In the genomic region with DNA sequence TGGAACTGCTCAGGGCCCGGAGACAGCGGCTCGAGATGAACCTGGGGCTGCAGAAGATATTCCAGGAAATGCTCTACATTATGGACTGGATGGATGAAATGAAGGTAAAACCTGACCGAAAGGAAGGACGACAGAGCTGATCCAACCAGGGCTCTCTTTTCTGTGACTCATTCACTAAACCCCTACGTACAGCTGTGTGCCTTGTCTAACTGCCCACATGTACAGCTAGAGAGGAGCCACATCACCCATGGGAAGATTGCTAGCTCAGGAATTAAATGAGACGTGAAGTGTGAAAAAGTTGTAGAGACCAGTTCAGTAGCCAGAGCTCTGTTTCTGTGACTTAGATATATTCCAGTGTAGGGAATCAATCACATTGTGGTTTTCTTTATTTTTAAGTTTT, we compare ENCODE assay signal across 17 cellular contexts.
DNase-seq lines count a peak whose midpoint lies in the region; ATAC-seq and TF ChIP-seq lines count a peak whose summit lies in the region.
"Had no signal": no experiment of that assay in that cellular context is flagged by ENCODE, and none has a peak within 500 bp of the region (broad histone marks: within the 10 kb centered on the region; RNA-seq: fewer than 3 reads in every experiment).

No MANE protein-coding gene starts in this region.

- TF ChIP-seq CTCF in cardiac muscle cell (IDR thresholded peaks at IDR 0.05; ENCODE audit: low read depth, low read length) (no peak), dorsolateral prefrontal cortex (IDR thresholded peaks at IDR 0.05 in 54 of 56, conservative IDR thresholded peaks at IDR 0.05 in 2 of 56; ENCODE audit: low read depth in 1 of 56, partially characterized antibody in 56 of 56) (no peak), thyroid gland (IDR thresholded peaks at IDR 0.05) (no peak), omental fat pad (IDR thresholded peaks at IDR 0.05) (no peak)

- WGBS in thyroid gland, 2 donors: 92 to 94% methylated on average over 7 of the region's 7 CpGs

- H3K27ac ChIP-seq in cardiac muscle cell: peak overlapping the region; percentile 29
- H3K27ac ChIP-seq in dorsolateral prefrontal cortex: peak overlapping the region in 50 of 59 donors; percentile 1 to 77 (median 41)
- peak overlapping the region in 2 of 3 donors; percentile 33 to 58 for H3K27ac ChIP-seq in thyroid gland

- H3K4me1 ChIP-seq in cardiac muscle cell (ENCODE audit: low read depth): no peaks in the 10 kb centered on the region
- H3K4me1 ChIP-seq in thyroid gland: peaks cover 0 to 10% of the 10 kb centered on the region in 2 donors

- ATAC-seq in Right ventricle myocardium inferior: no peak
- ATAC-seq in naive thymus-derived CD8-positive, alpha-beta T cell: no peak
- no peak for ATAC-seq in omental fat pad (ENCODE audit: low FRiP score)
- ATAC-seq: activated CD4-positive, alpha-beta T cell treated with anti-CD3 and anti-CD28 coated beads for 36 hours; activated naive CD8-positive, alpha-beta T cell treated with anti-CD3 and anti-CD28 coated beads, Interleukin-2, amount 50 U/mL, for 24 hours had no signal

- H3K36me3 Mint-ChIP-seq in naive thymus-derived CD8-positive, alpha-beta T cell: peaks cover 11 to 100% (median 45%) of the 10 kb centered on the region in 3 donors

- H3K36me3 ChIP-seq in cardiac muscle cell (peaks cover 99% of the 10 kb centered on the region), thyroid gland (peaks cover 76 to 96% of the 10 kb centered on the region in 2 donors)

- H3K4me3 ChIP-seq in cardiac muscle cell (no peak overlapping the region), dorsolateral prefrontal cortex (no peak overlapping the region), thyroid gland (replicated peaks in 1 of 3) (no peak overlapping the region)
- H3K4me3 ChIP-seq: stomach, vagina had no signal

- intact Hi-C loops in Right ventricle myocardium inferior (cut with DNase I) (no loop called here), dorsolateral prefrontal cortex (cut with DNase I) (no loop called here), thyroid gland (cut with DNase I) (loop anchor here (10.0 kb wide), 1 partner anchor 101 kb away; no protein-coding TSS in a partner anchor)

- POLR2A ChIA-PET in naive thymus-derived CD8-positive, alpha-beta T cell (lab: Charles Lee): interaction anchor here (0.8 kb wide), 1 partner anchor 21 kb away, joined by 3 read pairs; no protein-coding TSS in a partner anchor

- TF ChIP-seq POLR2A in thyroid gland (IDR thresholded peaks at IDR 0.05): no peak

- no peak overlapping the region for H3K4me3 Mint-ChIP-seq in naive thymus-derived CD8-positive, alpha-beta T cell
- H3K4me3 Mint-ChIP-seq: activated CD4-positive, alpha-beta T cell treated with anti-CD3 and anti-CD28 coated beads for 36 hours; activated naive CD8-positive, alpha-beta T cell treated with anti-CD3 and anti-CD28 coated beads, Interleukin-2, amount 50 U/mL, for 24 hours; CD8-positive, alpha-beta memory T cell had no signal

- peak overlapping the region in 8 of 10 donors; percentile 55 to 80 (median 70) for H3K27ac Mint-ChIP-seq in naive thymus-derived CD8-positive, alpha-beta T cell
- H3K27ac Mint-ChIP-seq: activated CD4-positive, alpha-beta T cell treated with anti-CD3 and anti-CD28 coated beads for 36 hours; activated naive CD8-positive, alpha-beta T cell treated with anti-CD3 and anti-CD28 coated beads, Interleukin-2, amount 50 U/mL, for 24 hours had no signal

- H3K27me3 ChIP-seq in cardiac muscle cell (no peaks in the 10 kb centered on the region), dorsolateral prefrontal cortex (no peaks in the 10 kb centered on the region), thyroid gland (no peaks in the 10 kb centered on the region)
- H3K27me3 ChIP-seq: stomach, vagina had no signal

- H3K9me3 Mint-ChIP-seq in naive thymus-derived CD8-positive, alpha-beta T cell: no peaks in the 10 kb centered on the region
- H3K9me3 Mint-ChIP-seq: activated naive CD8-positive, alpha-beta T cell treated with anti-CD3 and anti-CD28 coated beads, Interleukin-2, amount 50 U/mL, for 24 hours had no signal

- no peaks in the 10 kb centered on the region for H3K27me3 Mint-ChIP-seq in naive thymus-derived CD8-positive, alpha-beta T cell
- H3K27me3 Mint-ChIP-seq: activated CD4-positive, alpha-beta T cell treated with anti-CD3 and anti-CD28 coated beads for 36 hours; activated naive CD8-positive, alpha-beta T cell treated with anti-CD3 and anti-CD28 coated beads, Interleukin-2, amount 50 U/mL, for 24 hours; CD8-positive, alpha-beta memory T cell had no signal

- H3K9me3 ChIP-seq in cardiac muscle cell (ENCODE audit: low read depth) (no peaks in the 10 kb centered on the region), thyroid gland (no peaks in the 10 kb centered on the region)
- H3K9me3 ChIP-seq: stomach, vagina had no signal

- H3K4me1 Mint-ChIP-seq in naive thymus-derived CD8-positive, alpha-beta T cell: peaks cover 1 to 9% (median 4%) of the 10 kb centered on the region in 4 donors

- no peak for DNase-seq in cardiac muscle cell (ENCODE audit: low read depth in 1 of 2, low spot score in 1 of 2)
- no peak for DNase-seq in Right ventricle myocardium inferior (ENCODE audit: missing footprints)
- no peak for DNase-seq in dorsolateral prefrontal cortex
- DNase-seq in naive thymus-derived CD8-positive, alpha-beta T cell: no peak
- no peak for DNase-seq in thyroid gland
- DNase-seq in NCI-H526 (lab: John Stamatoyannopoulos, UW): no peak
- DNase-seq in omental fat pad (ENCODE audit: low spot score): no peak
- DNase-seq in cerebellum (ENCODE audit: low spot score): no peak
- DNase-seq: activated CD4-positive, alpha-beta T cell treated with anti-CD3 and anti-CD28 coated beads for 36 hours; activated naive CD8-positive, alpha-beta T cell treated with anti-CD3 and anti-CD28 coated beads, Interleukin-2, amount 50 U/mL, for 24 hours; CD8-positive, alpha-beta memory T cell; H7; KBM-7; NCI-H1105 treated with DMSO at 0.1 percent for 48 hours; NCI-H69; stomach had no signal
